ENCODE assay signal across 16 cellular contexts in genomic region chr14:33692762-33693161, GRCh38.
DNase-seq lines count a peak whose midpoint lies in the region; ATAC-seq and TF ChIP-seq lines count a peak whose summit lies in the region.
"Had no signal": no experiment of that assay in that cellular context is flagged by ENCODE, and none has a peak within 500 bp of the region (broad histone marks: within the 10 kb centered on the region; RNA-seq: fewer than 3 reads in every experiment).

No MANE protein-coding gene starts in this region.

- H3K4me3 ChIP-seq in astrocyte of the cerebellum (ENCODE audit: low read depth, low read length) (no peak overlapping the region), fibroblast of villous mesenchyme (ENCODE audit: low read depth, low read length) (no peak overlapping the region)
- H3K4me3 ChIP-seq: right lobe of liver had no signal

- no peak overlapping the region for H3K4me3 Mint-ChIP-seq in activated T-helper 1 cell treated with anti-CD3 and anti-CD28 coated beads, Interleukin-12 subunit alpha, Interleukin-12 subunit beta, Interleukin-2, Interleukin-4 antibody, amounts not matched to agents 30 ng/mL and 10 ng/mL and 1 ng/mL, durations not matched to agents 14 hours and 24 hours and 36 hours
- H3K4me3 Mint-ChIP-seq: activated CD8-positive, alpha-beta T cell treated with anti-CD3 and anti-CD28 coated beads for 36 hours; activated T-helper 17 cell treated with anti-CD3 and anti-CD28 coated beads, Interleukin-2, amount 50 U/mL, for 72 hours; brain; nephron; stimulated activated naive CD8-positive, alpha-beta T cell treated with anti-CD3 and anti-CD28 coated beads, Interleukin-15, Interleukin-2, amounts not matched to agents 100 ng/mL and 50 ng/mL, for 24 hours had no signal

- TF ChIP-seq CTCF in astrocyte of the cerebellum (IDR thresholded peaks at IDR 0.05; ENCODE audit: low read depth, low read length, missing control alignments), result no peak
- TF ChIP-seq CTCF in fibroblast of villous mesenchyme (IDR thresholded peaks at IDR 0.05; ENCODE audit: insufficient read depth, low read depth, low read length), result no peak

- H3K9me3 Mint-ChIP-seq in activated T-helper 1 cell treated with anti-CD3 and anti-CD28 coated beads, Interleukin-12 subunit alpha, Interleukin-12 subunit beta, Interleukin-2, Interleukin-4 antibody, amounts not matched to agents 30 ng/mL and 10 ng/mL and 1 ng/mL, durations not matched to agents 14 hours and 24 hours and 36 hours, result no peaks in the 10 kb centered on the region
- H3K9me3 Mint-ChIP-seq: activated CD8-positive, alpha-beta T cell treated with anti-CD3 and anti-CD28 coated beads for 36 hours; activated T-helper 17 cell treated with anti-CD3 and anti-CD28 coated beads, Interleukin-2, amount 50 U/mL, for 72 hours; brain; nephron; stimulated activated naive CD8-positive, alpha-beta T cell treated with anti-CD3 and anti-CD28 coated beads, Interleukin-15, Interleukin-2, amounts not matched to agents 100 ng/mL and 50 ng/mL, for 24 hours had no signal

- no peaks in the 10 kb centered on the region for H3K27me3 Mint-ChIP-seq in activated T-helper 1 cell treated with anti-CD3 and anti-CD28 coated beads, Interleukin-12 subunit alpha, Interleukin-12 subunit beta, Interleukin-2, Interleukin-4 antibody, amounts not matched to agents 30 ng/mL and 10 ng/mL and 1 ng/mL, durations not matched to agents 14 hours and 24 hours and 36 hours (ENCODE audit: insufficient read depth)
- H3K27me3 Mint-ChIP-seq: activated CD8-positive, alpha-beta T cell treated with anti-CD3 and anti-CD28 coated beads for 36 hours; brain; stimulated activated naive CD8-positive, alpha-beta T cell treated with anti-CD3 and anti-CD28 coated beads, Interleukin-15, Interleukin-2, amounts not matched to agents 100 ng/mL and 50 ng/mL, for 24 hours had no signal

- intact Hi-C loops in activated T-helper 1 cell treated with anti-CD3 and anti-CD28 coated beads, Interleukin-12 subunit alpha, Interleukin-12 subunit beta, Interleukin-2, Interleukin-4 antibody, amounts not matched to agents 30 ng/mL and 10 ng/mL and 1 ng/mL, durations not matched to agents 14 hours and 24 hours and 36 hours (cut with micrococcal nuclease), result no loop called here

- DNase-seq in H4 (ENCODE audit: low spot score), result peak; percentile 68
- peak; percentile 92 for DNase-seq in astrocyte of the cerebellum (ENCODE audit: low read depth)
- DNase-seq in fibroblast of villous mesenchyme (ENCODE audit: low read depth), result peak; percentile 71
- DNase-seq in stromal cell of bone marrow (ENCODE audit: low read depth), result peak; percentile 90
- DNase-seq in NCI-H748 (lab: John Stamatoyannopoulos, UW; ENCODE audit: unreplicated experiment), result no peak
- no peak for DNase-seq in activated T-helper 1 cell treated with anti-CD3 and anti-CD28 coated beads, Interleukin-12 subunit alpha, Interleukin-12 subunit beta, Interleukin-2, Interleukin-4 antibody, amounts not matched to agents 30 ng/mL and 10 ng/mL and 1 ng/mL, durations not matched to agents 14 hours and 24 hours and 36 hours (ENCODE audit: low spot score)
- DNase-seq: activated CD8-positive, alpha-beta T cell treated with anti-CD3 and anti-CD28 coated beads for 36 hours; COR-L47; right lobe of liver; SHP77 had no signal

- H3K36me3 Mint-ChIP-seq in activated T-helper 1 cell treated with anti-CD3 and anti-CD28 coated beads, Interleukin-12 subunit alpha, Interleukin-12 subunit beta, Interleukin-2, Interleukin-4 antibody, amounts not matched to agents 30 ng/mL and 10 ng/mL and 1 ng/mL, durations not matched to agents 14 hours and 24 hours and 36 hours (ENCODE audit: low read depth), result no peaks in the 10 kb centered on the region
- H3K36me3 Mint-ChIP-seq: brain had no signal

- no peak overlapping the region for H3K27ac Mint-ChIP-seq in activated T-helper 1 cell treated with anti-CD3 and anti-CD28 coated beads, Interleukin-12 subunit alpha, Interleukin-12 subunit beta, Interleukin-2, Interleukin-4 antibody, amounts not matched to agents 30 ng/mL and 10 ng/mL and 1 ng/mL, durations not matched to agents 14 hours and 24 hours and 36 hours
- H3K27ac Mint-ChIP-seq: activated CD8-positive, alpha-beta T cell treated with anti-CD3 and anti-CD28 coated beads for 36 hours; activated T-helper 17 cell treated with anti-CD3 and anti-CD28 coated beads, Interleukin-2, amount 50 U/mL, for 72 hours; nephron; stimulated activated naive CD8-positive, alpha-beta T cell treated with anti-CD3 and anti-CD28 coated beads, Interleukin-15, Interleukin-2, amounts not matched to agents 100 ng/mL and 50 ng/mL, for 24 hours had no signal

- no peaks in the 10 kb centered on the region for H3K4me1 Mint-ChIP-seq in activated T-helper 1 cell treated with anti-CD3 and anti-CD28 coated beads, Interleukin-12 subunit alpha, Interleukin-12 subunit beta, Interleukin-2, Interleukin-4 antibody, amounts not matched to agents 30 ng/mL and 10 ng/mL and 1 ng/mL, durations not matched to agents 14 hours and 24 hours and 36 hours (ENCODE audit: low read depth)
- H3K4me1 Mint-ChIP-seq: activated T-helper 17 cell treated with anti-CD3 and anti-CD28 coated beads, Interleukin-2, amount 50 U/mL, for 72 hours; nephron had no signal

- no peak for ATAC-seq in HG03342 (IDR thresholded peaks at IDR 0.05; ENCODE audit: unreplicated experiment)
- no peak for ATAC-seq in GM18520 (IDR thresholded peaks at IDR 0.05; ENCODE audit: unreplicated experiment)
- ATAC-seq: activated CD8-positive, alpha-beta T cell treated with anti-CD3 and anti-CD28 coated beads for 36 hours; activated T-helper 17 cell treated with anti-CD3 and anti-CD28 coated beads, Interleukin-2, amount 50 U/mL, for 72 hours; right lobe of liver had no signal

- in situ Hi-C loops in astrocyte of the cerebellum (cut with HindIII; ENCODE audit: low sequenced_read_pairs), result no loop called here

Comparison
In these comparisons a context has a peak if more than half of its experiments do, and no peak if none do; other contexts are left out.
1. DNase-seq: peak in H4 (single experiment), astrocyte of the cerebellum (single experiment), fibroblast of villous mesenchyme (single experiment) and stromal cell of bone marrow (single experiment); none in NCI-H748 (single experiment) and activated T-helper 1 cell treated with anti-CD3 and anti-CD28 coated beads, Interleukin-12 subunit alpha, Interleukin-12 subunit beta, Interleukin-2, Interleukin-4 antibody, amounts not matched to agents 30 ng/mL and 10 ng/mL and 1 ng/mL, durations not matched to agents 14 hours and 24 hours and 36 hours (single experiment).